Comparison of ENCODE assay signal across 17 cellular contexts in genomic region chr11:128156486-128156885, GRCh38.
DNase-seq lines count a peak whose midpoint lies in the region; ATAC-seq and TF ChIP-seq lines count a peak whose summit lies in the region.
"Had no signal": no experiment of that assay in that cellular context is flagged by ENCODE, and none has a peak within 500 bp of the region (broad histone marks: within the 10 kb centered on the region; RNA-seq: fewer than 3 reads in every experiment).

No MANE protein-coding gene starts in this region.

- DNase-seq in NCI-H69 (lab: John Stamatoyannopoulos, UW) = peak; percentile 7
- DNase-seq in astrocyte of the hippocampus (ENCODE audit: low read depth, low spot score) = peak; percentile 75
- DNase-seq in glomerular visceral epithelial cell (ENCODE audit: extremely low spot score) = peak; percentile 40
- DNase-seq in thyroid gland = peak; percentile 21 to 37
- no peak for DNase-seq in NCI-H345 (lab: John Stamatoyannopoulos, UW)
- DNase-seq: Caco-2; CD4-positive, CD25-positive, alpha-beta regulatory T cell; GOT3; KBM-7; NCI-H1436; NCI-H2081; NCI-H510A; SIG-M5 had no signal

- no peak for TF ChIP-seq CTCF in thyroid gland (IDR thresholded peaks at IDR 0.05)

- WGBS in thyroid gland, 2 donors = 39 to 41% methylated on average over 3 of the region's 3 CpGs

- H3K4me1 ChIP-seq in thyroid gland = peaks cover 9 to 17% of the 10 kb centered on the region in 2 donors
- H3K4me1 ChIP-seq: Caco-2 had no signal

- H3K4me3 ChIP-seq in thyroid gland (replicated peaks in 1 of 3) = no peak overlapping the region

- no peaks in the 10 kb centered on the region for H3K27me3 ChIP-seq in thyroid gland

- H3K9me3 ChIP-seq in thyroid gland = no peaks in the 10 kb centered on the region
- H3K9me3 ChIP-seq: Caco-2 had no signal

- H3K36me3 ChIP-seq in thyroid gland = no peaks in the 10 kb centered on the region

- intact Hi-C loops in thyroid gland (cut with DNase I) = loop anchor here (10.0 kb wide), 1 partner anchor 122 kb away; no protein-coding TSS in a partner anchor

- peak overlapping the region; percentile 20 to 53 (median 41) for H3K27ac ChIP-seq in thyroid gland

- TF ChIP-seq POLR2A in thyroid gland (IDR thresholded peaks at IDR 0.05) = no peak

- ATAC-seq in GM21786 (IDR thresholded peaks at IDR 0.05; ENCODE audit: unreplicated experiment) (no peak), HG03045 (IDR thresholded peaks at IDR 0.05; ENCODE audit: unreplicated experiment) (no peak), GM19467 (IDR thresholded peaks at IDR 0.05; ENCODE audit: unreplicated experiment) (no peak)
- ATAC-seq: Panc1 had no signal
